1 cellular context compared by ENCODE assay signal in genomic region chr22:19480173-19480568, GRCh38.
TF ChIP-seq lines count a peak whose summit lies in the region.

No MANE protein-coding gene starts in this region.

TF ChIP-seq in K562, 482 proteins besides CTCF, POLR2A, EP300 and RAD21 (continued from another document):
- TF ChIP-seq, protein P1, sequence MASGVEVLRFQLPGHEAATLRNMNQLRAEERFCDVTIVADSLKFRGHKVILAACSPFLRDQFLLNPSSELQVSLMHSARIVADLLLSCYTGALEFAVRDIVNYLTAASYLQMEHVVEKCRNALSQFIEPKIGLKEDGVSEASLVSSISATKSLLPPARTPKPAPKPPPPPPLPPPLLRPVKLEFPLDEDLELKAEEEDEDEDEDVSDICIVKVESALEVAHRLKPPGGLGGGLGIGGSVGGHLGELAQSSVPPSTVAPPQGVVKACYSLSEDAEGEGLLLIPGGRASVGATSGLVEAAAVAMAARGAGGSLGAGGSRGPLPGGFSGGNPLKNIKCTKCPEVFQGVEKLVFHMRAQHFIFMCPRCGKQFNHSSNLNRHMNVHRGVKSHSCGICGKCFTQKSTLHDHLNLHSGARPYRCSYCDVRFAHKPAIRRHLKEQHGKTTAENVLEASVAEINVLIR (CRISPR knock-in tag; IDR thresholded peaks at IDR 0.05) = 0 out of 2 replicates have a peak, but pooled peaks have one; percentile 20
- TF ChIP-seq ETV1 (tag; conservative IDR thresholded peaks at IDR 0.05; ENCODE audit: low read depth) (0 out of 2 replicates have a peak, but pooled peaks have one; percentile 23), CHD1 (IDR thresholded peaks at IDR 0.05; ENCODE audit: low read length) (peak; percentile 78), ZNF212 (CRISPR knock-in tag; IDR thresholded peaks at IDR 0.05) (0 out of 2 replicates have a peak, but pooled peaks have one; percentile 48), RHOXF2B (CRISPR knock-in tag; conservative IDR thresholded peaks at IDR 0.05) (peak; percentile 89; the same call in 1 of the 2 replicates), MTA3 (IDR thresholded peaks at IDR 0.05; ENCODE audit: borderline replicate concordance) (no peak), MAZ (CRISPR knock-in tag; conservative IDR thresholded peaks at IDR 0.05 in 1 of 2, IDR thresholded peaks at IDR 0.05 in 1 of 2) (peak in 1 of 2 experiments; percentile 52; a peak in 3 of 4 replicates), NFE2L1 (tag; IDR thresholded peaks at IDR 0.05; ENCODE audit: borderline replicate concordance, low read depth) (no peak), TAF1 (IDR thresholded peaks at IDR 0.05; ENCODE audit: control insufficient read depth, extremely low read depth, insufficient read depth, low read length, severe bottlenecking) (no peak), HNRNPL (IDR thresholded peaks at IDR 0.05; ENCODE audit: low read depth, low read length) (no peak), E2F4 (CRISPR knock-in tag; IDR thresholded peaks at IDR 0.05; ENCODE audit: low read depth) (no peak), ZBTB17 (CRISPR knock-in tag; IDR thresholded peaks at IDR 0.05) (peak; percentile 50; the same call in 1 of the 2 replicates), ZNF23 (CRISPR knock-in tag; IDR thresholded peaks at IDR 0.05) (no peak), GTF2F1 (IDR thresholded peaks at IDR 0.05; ENCODE audit: low read depth, low read length) (no peak; the same call in 1 of the 2 replicates)
- TF ChIP-seq, protein P2, sequence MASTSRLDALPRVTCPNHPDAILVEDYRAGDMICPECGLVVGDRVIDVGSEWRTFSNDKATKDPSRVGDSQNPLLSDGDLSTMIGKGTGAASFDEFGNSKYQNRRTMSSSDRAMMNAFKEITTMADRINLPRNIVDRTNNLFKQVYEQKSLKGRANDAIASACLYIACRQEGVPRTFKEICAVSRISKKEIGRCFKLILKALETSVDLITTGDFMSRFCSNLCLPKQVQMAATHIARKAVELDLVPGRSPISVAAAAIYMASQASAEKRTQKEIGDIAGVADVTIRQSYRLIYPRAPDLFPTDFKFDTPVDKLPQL (IDR thresholded peaks at IDR 0.05; ENCODE audit: extremely low read depth, insufficient read length) = no peak
- TF ChIP-seq, protein P3, sequence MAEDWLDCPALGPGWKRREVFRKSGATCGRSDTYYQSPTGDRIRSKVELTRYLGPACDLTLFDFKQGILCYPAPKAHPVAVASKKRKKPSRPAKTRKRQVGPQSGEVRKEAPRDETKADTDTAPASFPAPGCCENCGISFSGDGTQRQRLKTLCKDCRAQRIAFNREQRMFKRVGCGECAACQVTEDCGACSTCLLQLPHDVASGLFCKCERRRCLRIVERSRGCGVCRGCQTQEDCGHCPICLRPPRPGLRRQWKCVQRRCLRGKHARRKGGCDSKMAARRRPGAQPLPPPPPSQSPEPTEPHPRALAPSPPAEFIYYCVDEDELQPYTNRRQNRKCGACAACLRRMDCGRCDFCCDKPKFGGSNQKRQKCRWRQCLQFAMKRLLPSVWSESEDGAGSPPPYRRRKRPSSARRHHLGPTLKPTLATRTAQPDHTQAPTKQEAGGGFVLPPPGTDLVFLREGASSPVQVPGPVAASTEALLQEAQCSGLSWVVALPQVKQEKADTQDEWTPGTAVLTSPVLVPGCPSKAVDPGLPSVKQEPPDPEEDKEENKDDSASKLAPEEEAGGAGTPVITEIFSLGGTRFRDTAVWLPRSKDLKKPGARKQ (CRISPR knock-in tag; IDR thresholded peaks at IDR 0.05) = no peak
- TF ChIP-seq, protein P4, sequence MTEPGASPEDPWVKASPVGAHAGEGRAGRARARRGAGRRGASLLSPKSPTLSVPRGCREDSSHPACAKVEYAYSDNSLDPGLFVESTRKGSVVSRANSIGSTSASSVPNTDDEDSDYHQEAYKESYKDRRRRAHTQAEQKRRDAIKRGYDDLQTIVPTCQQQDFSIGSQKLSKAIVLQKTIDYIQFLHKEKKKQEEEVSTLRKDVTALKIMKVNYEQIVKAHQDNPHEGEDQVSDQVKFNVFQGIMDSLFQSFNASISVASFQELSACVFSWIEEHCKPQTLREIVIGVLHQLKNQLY (CRISPR knock-in tag; conservative IDR thresholded peaks at IDR 0.05) = 0 out of 4 replicates have a peak, but pooled peaks of 1 of the 2 experiments have one; percentile 87
